Comparison of ENCODE assay signal across 1 cellular context in genomic region chr2:128389521-128389920, GRCh38.
TF ChIP-seq lines count a peak whose summit lies in the region.

No MANE protein-coding gene starts in this region.

TF ChIP-seq in H1, 55 proteins besides CTCF, POLR2A, EP300 and RAD21 (continued from another document):
- TF ChIP-seq HDAC6 (IDR thresholded peaks at IDR 0.05; ENCODE audit: low read depth, low read length) (no peak), MAX (IDR thresholded peaks at IDR 0.05) (no peak), TCF12 (IDR thresholded peaks at IDR 0.05; ENCODE audit: low read depth, low read length) (no peak), SAP30 (IDR thresholded peaks at IDR 0.05; ENCODE audit: insufficient read depth, insufficient replicate concordance, low read length) (no peak), RNF2 (IDR thresholded peaks at IDR 0.05; ENCODE audit: borderline replicate concordance, low read depth, low read length, missing control alignments, poor library complexity, severe bottlenecking) (no peak), JUN (IDR thresholded peaks at IDR 0.05; ENCODE audit: low read depth, low read length) (no peak), SP2 (IDR thresholded peaks at IDR 0.05; ENCODE audit: low read length) (no peak), BRCA1 (IDR thresholded peaks at IDR 0.05; ENCODE audit: low read depth, low read length) (no peak), NANOG (IDR thresholded peaks at IDR 0.05; ENCODE audit: insufficient read depth, low read depth, low read length, poor library complexity, severe bottlenecking) (no peak), GABPA (IDR thresholded peaks at IDR 0.05; ENCODE audit: borderline replicate concordance, insufficient read depth, low read length) (no peak), NRF1 (IDR thresholded peaks at IDR 0.05; ENCODE audit: low read depth, low read length) (no peak)
